In the genomic region with DNA sequence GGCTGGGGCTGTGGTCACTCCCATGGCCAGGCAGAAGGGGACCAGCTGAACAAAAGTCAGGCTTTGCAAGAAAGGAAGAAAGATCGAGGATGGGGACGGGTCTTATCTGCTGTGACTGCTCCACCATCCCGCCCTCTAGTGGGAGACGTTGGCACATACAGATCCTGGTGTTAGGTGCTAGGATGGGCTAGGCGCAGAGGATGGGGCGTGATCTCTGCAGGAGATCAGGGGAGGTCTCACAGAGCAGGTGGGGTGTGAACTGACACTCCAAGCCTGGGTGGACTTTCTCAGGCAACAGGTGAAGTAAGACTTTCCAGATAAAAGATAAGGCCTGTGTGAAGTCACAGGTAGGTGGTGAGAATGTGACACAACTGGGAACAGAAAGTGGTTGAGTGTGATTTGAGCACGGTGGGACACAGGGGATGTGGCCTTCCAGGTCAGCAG, we compare ENCODE assay signal across 8 cellular contexts.
A peak's percentile ranks its signal among the peaks of the same experiment; 100 is the strongest.
DNase-seq lines count a peak whose midpoint lies in the region; ATAC-seq and TF ChIP-seq lines count a peak whose summit lies in the region.

No MANE protein-coding gene starts in this region.

- no peak overlapping the region for H3K27ac ChIP-seq in Peyer's patch
- no peak overlapping the region for H3K27ac ChIP-seq in coronary artery

- peaks cover 0 to 5% (median 0%) of the 10 kb centered on the region in 4 donors for H3K4me1 ChIP-seq in Peyer's patch

- no peak overlapping the region for H3K4me3 Mint-ChIP-seq in nephron

- peak overlapping the region in 1 of 3 experiments; percentile 36 for H3K27ac Mint-ChIP-seq in nephron

- H3K36me3 ChIP-seq in Peyer's patch = no peaks in the 10 kb centered on the region

- no peaks in the 10 kb centered on the region for H3K27me3 ChIP-seq in Peyer's patch

- H3K27me3 Mint-ChIP-seq in nephron (ENCODE audit: low read depth) = peaks cover 12% of the 10 kb centered on the region

- H3K4me3 ChIP-seq in Peyer's patch = no peak overlapping the region
- no peak overlapping the region for H3K4me3 ChIP-seq in choroid plexus epithelial cell (ENCODE audit: low read depth, low read length)
- H3K4me3 ChIP-seq in coronary artery = no peak overlapping the region

- TF ChIP-seq CTCF in GM20000 (IDR thresholded peaks at IDR 0.05; ENCODE audit: extremely low read depth, missing control alignments) (peak; percentile 31), Peyer's patch (IDR thresholded peaks at IDR 0.05) (peak in 5 of 6 experiments; percentile 9 to 39 (median 24)), choroid plexus epithelial cell (conservative IDR thresholded peaks at IDR 0.05; ENCODE audit: low read depth, low read length) (peak; percentile 66), nephron (IDR thresholded peaks at IDR 0.05; ENCODE audit: unreplicated experiment in 3 of 3) (peak; percentile 28 to 50 (median 34)), coronary artery (IDR thresholded peaks at IDR 0.05) (no peak)

- no peaks in the 10 kb centered on the region for H3K9me3 ChIP-seq in Peyer's patch

- no peaks in the 10 kb centered on the region for H3K36me3 Mint-ChIP-seq in nephron (ENCODE audit: low read depth)

- H3K4me1 Mint-ChIP-seq in nephron = peaks cover 10% of the 10 kb centered on the region

- ATAC-seq in HG03565 (IDR thresholded peaks at IDR 0.05; ENCODE audit: unreplicated experiment) = no peak
- ATAC-seq in HG03095 (IDR thresholded peaks at IDR 0.05; ENCODE audit: unreplicated experiment) = no peak

- peak; percentile 16 for DNase-seq in GM20000 (ENCODE audit: low spot score)
- peak in 1 of 3 donors; percentile 61 for DNase-seq in Peyer's patch
- DNase-seq in choroid plexus epithelial cell (ENCODE audit: low read depth) = peak; percentile 40
- DNase-seq in coronary artery (ENCODE audit: low spot score) = no peak
- no peak for DNase-seq in NCI-H2196 treated with DMSO at 0.1 percent for 48 hours (lab: John Stamatoyannopoulos, UW; ENCODE audit: unreplicated experiment)

- H3K9me3 Mint-ChIP-seq in nephron = peaks cover 25% of the 10 kb centered on the region

- no peak for TF ChIP-seq POLR2A in Peyer's patch (IDR thresholded peaks at IDR 0.05)

Comparison
In these comparisons a context has a peak if more than half of its experiments do, and no peak if none do; other contexts are left out.
1. DNase-seq: peak in GM20000 (single experiment) and choroid plexus epithelial cell (single experiment); none in coronary artery (single experiment) and NCI-H2196 treated with DMSO at 0.1 percent for 48 hours (single experiment).